ENCODE assay signal across 17 cellular contexts in genomic region chr2:133711226-133711625, GRCh38.
"Had no signal": no experiment of that assay in that cellular context is flagged by ENCODE, and none has a peak within 500 bp of the region (broad histone marks: within the 10 kb centered on the region; RNA-seq: fewer than 3 reads in every experiment).

No MANE protein-coding gene starts in this region.

- H3K4me3 Mint-ChIP-seq: activated CD4-positive, alpha-beta memory T cell treated with anti-CD3 and anti-CD28 coated beads, Interleukin-2, amount 10 ng/mL, durations not matched to agents 7 days and 5 days; activated naive CD8-positive, alpha-beta T cell treated with anti-CD3 and anti-CD28 coated beads, Interleukin-2, amount 50 U/mL, for 24 hours; activated T-helper 1 cell treated with anti-CD3 and anti-CD28 coated beads, Interleukin-12 subunit alpha, Interleukin-12 subunit beta, Interleukin-2, Interleukin-4 antibody, amounts not matched to agents 30 ng/mL and 10 ng/mL and 1 ng/mL, durations not matched to agents 14 hours and 24 hours and 36 hours; stimulated activated memory B cell treated with anti-CD40 and anti-IgM and Interleukin-4, amounts not matched to agents 10 μg/mL and 1 μg/mL and 100 μg/mL, for 72 hours; T-helper 2 cell treated with Interferon-gamma antibody and Interleukin-4, amounts not matched to agents 5 μg/mL and 100 μg/mL, for 36 hours had no signal

- H3K27ac Mint-ChIP-seq: activated CD4-positive, alpha-beta memory T cell treated with anti-CD3 and anti-CD28 coated beads, Interleukin-2, amount 10 ng/mL, durations not matched to agents 7 days and 5 days; activated naive CD8-positive, alpha-beta T cell treated with anti-CD3 and anti-CD28 coated beads, Interleukin-2, amount 50 U/mL, for 24 hours; activated T-helper 1 cell treated with anti-CD3 and anti-CD28 coated beads, Interleukin-12 subunit alpha, Interleukin-12 subunit beta, Interleukin-2, Interleukin-4 antibody, amounts not matched to agents 30 ng/mL and 10 ng/mL and 1 ng/mL, durations not matched to agents 14 hours and 24 hours and 36 hours; stimulated activated memory B cell treated with anti-CD40 and anti-IgM and Interleukin-4, amounts not matched to agents 10 μg/mL and 1 μg/mL and 100 μg/mL, for 72 hours; T-helper 2 cell treated with Interferon-gamma antibody and Interleukin-4, amounts not matched to agents 5 μg/mL and 100 μg/mL, for 36 hours had no signal

- H3K36me3 Mint-ChIP-seq: stimulated activated memory B cell treated with anti-CD40 and anti-IgM and Interleukin-4, amounts not matched to agents 10 μg/mL and 1 μg/mL and 100 μg/mL, for 72 hours had no signal

- H3K9me3 Mint-ChIP-seq: activated CD4-positive, alpha-beta memory T cell treated with anti-CD3 and anti-CD28 coated beads, Interleukin-2, amount 10 ng/mL, durations not matched to agents 7 days and 5 days; activated T-helper 1 cell treated with anti-CD3 and anti-CD28 coated beads, Interleukin-12 subunit alpha, Interleukin-12 subunit beta, Interleukin-2, Interleukin-4 antibody, amounts not matched to agents 30 ng/mL and 10 ng/mL and 1 ng/mL, durations not matched to agents 14 hours and 24 hours and 36 hours had no signal

- H3K27me3 Mint-ChIP-seq: activated CD4-positive, alpha-beta memory T cell treated with anti-CD3 and anti-CD28 coated beads, Interleukin-2, amount 10 ng/mL, durations not matched to agents 7 days and 5 days; activated naive CD8-positive, alpha-beta T cell treated with anti-CD3 and anti-CD28 coated beads, Interleukin-2, amount 50 U/mL, for 24 hours; stimulated activated memory B cell treated with anti-CD40 and anti-IgM and Interleukin-4, amounts not matched to agents 10 μg/mL and 1 μg/mL and 100 μg/mL, for 72 hours had no signal

- H3K4me1 Mint-ChIP-seq: activated CD4-positive, alpha-beta memory T cell treated with anti-CD3 and anti-CD28 coated beads, Interleukin-2, amount 10 ng/mL, durations not matched to agents 7 days and 5 days; activated naive CD8-positive, alpha-beta T cell treated with anti-CD3 and anti-CD28 coated beads, Interleukin-2, amount 50 U/mL, for 24 hours; stimulated activated memory B cell treated with anti-CD40 and anti-IgM and Interleukin-4, amounts not matched to agents 10 μg/mL and 1 μg/mL and 100 μg/mL, for 72 hours had no signal

- DNase-seq: activated CD4-positive, alpha-beta memory T cell treated with anti-CD3 and anti-CD28 coated beads, Interleukin-2, amount 10 ng/mL, durations not matched to agents 7 days and 5 days; activated CD4-positive, alpha-beta T cell treated with anti-CD3 and anti-CD28 coated beads for 1 hour; activated CD8-positive, alpha-beta memory T cell treated with anti-CD3 and anti-CD28 coated beads, Interleukin-2, amount 50 U/mL, for 4 hours; activated naive CD4-positive, alpha-beta T cell treated with Interleukin-2 at 50 U/mL for 16 hours; activated naive CD8-positive, alpha-beta T cell treated with anti-CD3 and anti-CD28 coated beads, Interleukin-2, amount 50 U/mL, for 24 hours; effector CD4-positive, alpha-beta T cell; kidney; left ventricle myocardium superior; stimulated activated CD4-positive, alpha-beta T cell treated with anti-CD3 and anti-CD28 coated beads, Interleukin-1b, Interleukin-23, amount 100 ng/mL, for 48 hours; transverse colon had no signal

- ATAC-seq: activated naive CD8-positive, alpha-beta T cell treated with anti-CD3 and anti-CD28 coated beads, Interleukin-2, amount 50 U/mL, for 24 hours; gastroesophageal sphincter; left ventricle myocardium superior; stimulated activated memory B cell treated with anti-CD40 and anti-IgM and Interleukin-4, amounts not matched to agents 10 μg/mL and 1 μg/mL and 100 μg/mL, for 72 hours had no signal

- H3K27ac ChIP-seq: cardiac muscle cell, gastroesophageal sphincter, parathyroid adenoma, right atrium auricular region, transverse colon had no signal
